ENCODE assay signal across 8 cellular contexts in the genomic region with DNA sequence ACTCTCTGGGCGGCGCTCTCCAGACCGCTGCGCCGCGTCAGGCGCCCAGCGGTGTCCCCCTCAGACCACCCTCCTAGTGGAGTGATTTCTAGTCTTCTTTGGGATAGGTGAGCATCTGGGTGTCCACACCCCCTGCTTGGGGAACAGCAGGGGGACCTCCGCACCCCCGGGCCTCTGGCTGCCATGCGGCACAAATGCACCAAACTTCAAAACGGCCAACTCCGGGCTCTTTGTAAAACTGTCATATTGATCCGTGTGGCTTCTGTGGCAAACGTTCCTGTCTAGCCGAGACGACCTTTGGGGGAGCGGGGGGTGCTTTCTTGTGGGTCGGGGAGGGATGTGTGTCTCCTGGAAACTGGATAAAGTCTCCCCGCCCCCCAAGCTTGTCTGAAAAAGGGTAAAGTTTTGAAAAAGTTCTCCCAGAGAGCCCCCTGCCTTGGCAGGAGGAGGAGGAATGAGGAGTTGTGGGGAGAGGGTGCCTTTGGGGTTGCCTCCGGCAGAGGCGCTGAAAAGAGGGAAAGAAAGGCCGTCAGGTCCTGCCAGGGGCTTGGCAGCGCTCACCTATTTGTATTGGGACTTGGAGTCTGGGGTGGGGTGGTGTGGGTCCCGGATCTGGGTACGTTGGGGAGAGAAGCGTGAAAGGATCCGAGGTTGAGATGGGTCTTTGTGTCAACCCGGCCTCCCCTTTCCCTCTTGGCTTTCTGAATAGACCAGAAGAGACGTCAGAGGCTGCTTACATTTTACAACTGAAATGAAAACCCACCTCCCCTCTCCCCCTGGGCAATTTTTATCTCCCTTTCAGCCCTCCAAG. TPM values are rescaled to one million over a fixed set of nuclear protein-coding genes. Genes with fewer than 3 reads are reported as not detected.
DNase-seq lines count a peak whose midpoint lies in the region; ATAC-seq and TF ChIP-seq lines count a peak whose summit lies in the region.

No MANE protein-coding gene starts in this region.

- DNase-seq in AG09309 (ENCODE audit: low read depth): no peak
- peak; percentile 67 to 75 for DNase-seq in HAP-1 (ENCODE audit: low spot score in 2 of 2)
- peak; percentile 37 to 44 for DNase-seq in SJCRH30
- peak; percentile 61 for DNase-seq in adipocyte (ENCODE audit: low read depth)
- DNase-seq in stimulated activated CD4-positive, alpha-beta T cell treated with anti-CD3 and anti-CD28 coated beads, Interleukin-15, amount 100 ng/mL, for 24 hours: peak; percentile 67
- DNase-seq in AML-193 (lab: John Stamatoyannopoulos, UW): no peak

- H3K9ac ChIP-seq in adipocyte (ENCODE audit: low read length) (peak overlapping the region; percentile 88), iPS-18a (ENCODE audit: low read length) (peak overlapping the region; percentile 4)

- H3K27ac ChIP-seq in SJCRH30 (peak overlapping the region; percentile 99), iPS-18a (ENCODE audit: low read length) (no peak overlapping the region)

- H3K4me1 ChIP-seq in HAP-1 (peaks cover 38% of the 10 kb centered on the region), SJCRH30 (peaks cover 27% of the 10 kb centered on the region), adipocyte (ENCODE audit: control insufficient read depth, insufficient read depth, low read length) (peaks cover 37% of the 10 kb centered on the region), iPS-18a (ENCODE audit: control insufficient read depth, low read depth, low read length) (peaks cover 31% of the 10 kb centered on the region)

- in situ Hi-C loops in HAP-1 (cut with MboI; ENCODE audit: low sequenced_read_pairs): no loop called here

- ATAC-seq in HG02884 (IDR thresholded peaks at IDR 0.05; ENCODE audit: unreplicated experiment): no peak

- peak overlapping the region; percentile 99 for H3K4me3 ChIP-seq in AG09309 (ENCODE audit: control insufficient read depth, low read depth, low read length)
- peak overlapping the region; percentile 66 for H3K4me3 ChIP-seq in HAP-1
- H3K4me3 ChIP-seq in SJCRH30: peak overlapping the region; percentile 73
- H3K4me3 ChIP-seq in adipocyte (ENCODE audit: low read length): peak overlapping the region; percentile 89
- peak overlapping the region; percentile 66 for H3K4me3 ChIP-seq in iPS-18a (ENCODE audit: low read length)

- H3K27me3 ChIP-seq in HAP-1 (ENCODE audit: low read depth): no peaks in the 10 kb centered on the region
- H3K27me3 ChIP-seq in SJCRH30: no peaks in the 10 kb centered on the region
- H3K27me3 ChIP-seq in adipocyte (replicated peaks; ENCODE audit: control insufficient read depth, insufficient read depth, low read length): no peaks in the 10 kb centered on the region
- peaks cover 18% of the 10 kb centered on the region for H3K27me3 ChIP-seq in iPS-18a (ENCODE audit: control insufficient read depth, insufficient read depth, low read length)

- peaks cover 24% of the 10 kb centered on the region for H3K36me3 ChIP-seq in HAP-1 (replicated peaks)
- peaks cover 20% of the 10 kb centered on the region for H3K36me3 ChIP-seq in SJCRH30
- peaks cover 10% of the 10 kb centered on the region for H3K36me3 ChIP-seq in adipocyte (ENCODE audit: control insufficient read depth, insufficient read depth, low read length, severe bottlenecking)
- H3K36me3 ChIP-seq in iPS-18a (ENCODE audit: control insufficient read depth, low read depth, low read length): no peaks in the 10 kb centered on the region

- no peak for TF ChIP-seq CTCF in AG09309 (IDR thresholded peaks at IDR 0.05; ENCODE audit: control insufficient read depth, insufficient read depth, low read depth, low read length, missing control alignments)

- H3K9me3 ChIP-seq in HAP-1: no peaks in the 10 kb centered on the region
- H3K9me3 ChIP-seq in SJCRH30 (replicated peaks): no peaks in the 10 kb centered on the region
- no peaks in the 10 kb centered on the region for H3K9me3 ChIP-seq in adipocyte (ENCODE audit: control insufficient read depth, low read length)
- H3K9me3 ChIP-seq in iPS-18a (ENCODE audit: control insufficient read depth, low read depth, low read length): no peaks in the 10 kb centered on the region

RNA-seq across cellular contexts. Expression of gene CHD3, which starts 2.2 kb away (rescaled TPM):
- total RNA-seq in SJCRH30 (2014; rRNA removed; shearing (Covaris generic)): 101 and 109 TPM in 2 replicates

RNA-seq across cellular contexts. Expression of gene CYB5D1, which starts 28.6 kb away (rescaled TPM):
- total RNA-seq in SJCRH30 (2014; rRNA removed; shearing (Covaris generic)): 3.5 and 5.3 TPM in 2 replicates

RNA-seq across cellular contexts. Expression of gene NAA38, which starts 29.1 kb away (rescaled TPM):
- 30.4 and 45.3 TPM in 2 replicates for total RNA-seq in SJCRH30 (2014; rRNA removed; shearing (Covaris generic))

RNA-seq across cellular contexts. Expression of gene RNF227, which starts 29.7 kb away (rescaled TPM):
- total RNA-seq in SJCRH30 (2014; rRNA removed; shearing (Covaris generic)): 6.6 and 7.1 TPM in 2 replicates

RNA-seq across cellular contexts. Expression of gene TMEM88, which starts 31.6 kb away (rescaled TPM):
- total RNA-seq in SJCRH30 (2014; rRNA removed; shearing (Covaris generic)): 0.36 and 0.63 TPM in 2 replicates

Comparison
In these comparisons a context has a peak if more than half of its experiments do, and no peak if none do; other contexts are left out.
1. DNase-seq: peak in HAP-1 (2 of 2), SJCRH30 (2 of 2), adipocyte (single experiment) and stimulated activated CD4-positive, alpha-beta T cell treated with anti-CD3 and anti-CD28 coated beads, Interleukin-15, amount 100 ng/mL, for 24 hours (single experiment); none in AG09309 (single experiment) and AML-193 (0 of 2).
2. Peak in every context shown above with its lines, with median percentiles within 50 percentile points of each other: H3K4me3 ChIP-seq.